Comparison of ENCODE assay signal across 14 cellular contexts in genomic region chr20:50434653-50435396, GRCh38.
A peak's percentile ranks its signal among the peaks of the same experiment; 100 is the strongest.
DNase-seq lines count a peak whose midpoint lies in the region; ATAC-seq and TF ChIP-seq lines count a peak whose summit lies in the region.
"Had no signal": no experiment of that assay in that cellular context is flagged by ENCODE, and none has a peak within 500 bp of the region (broad histone marks: within the 10 kb centered on the region; RNA-seq: fewer than 3 reads in every experiment).

No MANE protein-coding gene starts in this region.

- H3K27ac ChIP-seq in heart right ventricle: peak overlapping the region in 1 of 10 donors; percentile 54

- no peaks in the 10 kb centered on the region for H3K27me3 ChIP-seq in heart right ventricle
- H3K27me3 ChIP-seq: transverse colon had no signal

- no peak overlapping the region for H3K4me3 ChIP-seq in fibroblast of villous mesenchyme (ENCODE audit: low read depth, low read length)
- H3K4me3 ChIP-seq in heart right ventricle: no peak overlapping the region
- H3K4me3 ChIP-seq: transverse colon had no signal

- H3K27ac Mint-ChIP-seq in naive thymus-derived CD8-positive, alpha-beta T cell: peak overlapping the region in 1 of 10 donors; percentile 32
- H3K27ac Mint-ChIP-seq: CD8-positive, alpha-beta T cell; memory B cell; T-helper 2 cell treated with Interferon-gamma antibody and Interleukin-4, amounts not matched to agents 5 μg/mL and 100 μg/mL, for 36 hours had no signal

- 71 to 73% methylated on average over 6 of the region's 6 CpGs for WGBS in heart right ventricle, 2 donors

- H3K9me3 ChIP-seq in heart right ventricle: no peaks in the 10 kb centered on the region
- H3K9me3 ChIP-seq: transverse colon had no signal

- H3K4me1 ChIP-seq in heart right ventricle: peaks cover 0 to 22% (median 0%) of the 10 kb centered on the region in 9 donors

- no peak overlapping the region for H3K4me3 Mint-ChIP-seq in naive thymus-derived CD8-positive, alpha-beta T cell
- H3K4me3 Mint-ChIP-seq: CD8-positive, alpha-beta T cell; memory B cell; T-helper 2 cell treated with Interferon-gamma antibody and Interleukin-4, amounts not matched to agents 5 μg/mL and 100 μg/mL, for 36 hours had no signal

- no peaks in the 10 kb centered on the region for H3K4me1 Mint-ChIP-seq in naive thymus-derived CD8-positive, alpha-beta T cell
- H3K4me1 Mint-ChIP-seq: memory B cell had no signal

- peaks cover 0 to 7% (median 5%) of the 10 kb centered on the region in 5 donors for H3K27me3 Mint-ChIP-seq in naive thymus-derived CD8-positive, alpha-beta T cell

- no peaks in the 10 kb centered on the region for H3K36me3 ChIP-seq in heart right ventricle
- H3K36me3 ChIP-seq: transverse colon had no signal

- no peaks in the 10 kb centered on the region for H3K36me3 Mint-ChIP-seq in naive thymus-derived CD8-positive, alpha-beta T cell
- H3K36me3 Mint-ChIP-seq: CD8-positive, alpha-beta T cell; memory B cell had no signal

- peaks cover 0 to 2% (median 0%) of the 10 kb centered on the region in 9 donors for H3K9me3 Mint-ChIP-seq in naive thymus-derived CD8-positive, alpha-beta T cell
- H3K9me3 Mint-ChIP-seq: CD8-positive, alpha-beta T cell; memory B cell; T-helper 2 cell treated with Interferon-gamma antibody and Interleukin-4, amounts not matched to agents 5 μg/mL and 100 μg/mL, for 36 hours had no signal

- TF ChIP-seq CTCF in fibroblast of villous mesenchyme (IDR thresholded peaks at IDR 0.05; ENCODE audit: insufficient read depth, low read depth, low read length) (no peak), heart right ventricle (IDR thresholded peaks at IDR 0.05) (no peak)

- POLR2A ChIA-PET in naive thymus-derived CD8-positive, alpha-beta T cell (lab: Charles Lee): interaction anchor here (0.5 to 0.6 kb wide), 2 partner anchors 96 to 159 kb away, joined by 3 to 4 read pairs; no protein-coding TSS in a partner anchor

- DNase-seq in AG08396 (ENCODE audit: low spot score) (peak; percentile 16), HPDE6-E6E7 (ENCODE audit: extremely low spot score) (peak; percentile 58), T1000 (lab: John Stamatoyannopoulos, UW) (peak; percentile 31), fibroblast of villous mesenchyme (ENCODE audit: low read depth) (peak; percentile 99), heart right ventricle (no peak)
- DNase-seq in naive thymus-derived CD8-positive, alpha-beta T cell: no peak
- DNase-seq: CD8-positive, alpha-beta T cell; Karpas-422; NCI-H524 treated with DMSO at 0.1 percent for 48 hours; transverse colon had no signal

- intact Hi-C loops in heart right ventricle (cut with DNase I): no loop called here

- ATAC-seq in naive thymus-derived CD8-positive, alpha-beta T cell: no peak
- ATAC-seq in SK-N-SH treated with all-trans-retinoic acid at 6 μM for 48 hours (no peak), heart right ventricle (no peak), HG03457 (IDR thresholded peaks at IDR 0.05; ENCODE audit: unreplicated experiment) (no peak)
- ATAC-seq: CD8-positive, alpha-beta T cell had no signal

TF ChIP-seq in SK-N-SH treated with all-trans-retinoic acid at 6 μM for 48 hours, 23 proteins besides CTCF, POLR2A, EP300 and RAD21 (continues in another document):
- TF ChIP-seq ZNF70 (CRISPR knock-in tag; IDR thresholded peaks at IDR 0.05): no peak
- TF ChIP-seq POU6F1 (CRISPR knock-in tag; IDR thresholded peaks at IDR 0.05; ENCODE audit: borderline replicate concordance, low read depth): no peak
- TF ChIP-seq OSR1 (CRISPR knock-in tag; IDR thresholded peaks at IDR 0.05): no peak
- TF ChIP-seq PPARA (CRISPR knock-in tag; IDR thresholded peaks at IDR 0.05; ENCODE audit: borderline replicate concordance): no peak
- TF ChIP-seq TCF4 (CRISPR knock-in tag; IDR thresholded peaks at IDR 0.05; ENCODE audit: borderline replicate concordance): no peak
- no peak for TF ChIP-seq ZNF8 (CRISPR knock-in tag; IDR thresholded peaks at IDR 0.05)
- TF ChIP-seq PATZ1 (CRISPR knock-in tag; IDR thresholded peaks at IDR 0.05; ENCODE audit: borderline replicate concordance): no peak
- no peak for TF ChIP-seq CREB5 (CRISPR knock-in tag; IDR thresholded peaks at IDR 0.05; ENCODE audit: low read depth)
- TF ChIP-seq ARNTL (CRISPR knock-in tag; IDR thresholded peaks at IDR 0.05; ENCODE audit: borderline replicate concordance, low read depth): no peak
- no peak for TF ChIP-seq TSHZ2 (CRISPR knock-in tag; IDR thresholded peaks at IDR 0.05)
- TF ChIP-seq CSRNP3 (CRISPR knock-in tag; IDR thresholded peaks at IDR 0.05): no peak
- TF ChIP-seq CSDC2 (CRISPR knock-in tag; IDR thresholded peaks at IDR 0.05): no peak
- TF ChIP-seq ESRRG (CRISPR knock-in tag; IDR thresholded peaks at IDR 0.05): no peak
- no peak for TF ChIP-seq RARB (CRISPR knock-in tag; IDR thresholded peaks at IDR 0.05)
- TF ChIP-seq ZC3H10 (CRISPR knock-in tag; IDR thresholded peaks at IDR 0.05): no peak
- TF ChIP-seq SNAI2 (CRISPR knock-in tag; IDR thresholded peaks at IDR 0.05): no peak

Comparison
In these comparisons a context has a peak if more than half of its experiments do, and no peak if none do; other contexts are left out.
1. DNase-seq: peak in AG08396 (single experiment), HPDE6-E6E7 (single experiment), T1000 (single experiment) and fibroblast of villous mesenchyme (single experiment); none in naive thymus-derived CD8-positive, alpha-beta T cell (0 of 10) and heart right ventricle (0 of 2).